In the genomic region with DNA sequence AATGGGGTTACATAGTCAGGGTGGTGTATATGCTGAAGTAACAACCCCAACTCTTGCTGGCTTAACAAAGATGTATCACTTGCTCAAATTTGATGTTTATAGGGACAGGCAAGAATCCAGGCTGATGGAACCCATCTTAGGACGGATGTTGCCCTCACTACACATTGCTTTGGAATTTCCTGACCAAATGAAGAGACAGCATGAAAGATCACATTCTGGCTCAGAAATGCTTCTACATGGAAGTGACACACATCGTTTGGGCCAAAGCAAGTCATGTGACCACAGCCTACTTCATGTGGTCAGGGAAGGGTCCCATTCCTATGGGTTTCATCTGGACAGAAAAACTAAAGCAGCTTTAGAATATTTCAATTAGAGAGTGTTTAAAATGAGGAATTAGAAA, we compare ENCODE assay signal across 27 cellular contexts.
"Had no signal": no experiment of that assay in that cellular context is flagged by ENCODE, and none has a peak within 500 bp of the region (broad histone marks: within the 10 kb centered on the region; RNA-seq: fewer than 3 reads in every experiment).

No MANE protein-coding gene starts in this region.

- H3K4me1 ChIP-seq: gastrocnemius medialis, left lung, psoas muscle, sigmoid colon, spleen, tibial nerve, upper lobe of left lung, vagina had no signal

- H3K4me3 ChIP-seq: gastrocnemius medialis, left lung, mucosa of descending colon, psoas muscle, sigmoid colon, skin epidermis, spleen, thoracic aorta, tibial nerve, upper lobe of left lung, vagina had no signal

- H3K27ac Mint-ChIP-seq: effector memory CD8-positive, alpha-beta T cell; mesothelial cell of epicardium; nephron progenitor cell; stimulated activated naive B cell treated with anti-CD40 and anti-IgM and Interleukin-4, amounts not matched to agents 10 μg/mL and 1 μg/mL and 100 μg/mL, for 72 hours; stimulated activated naive CD8-positive, alpha-beta T cell treated with anti-CD3 and anti-CD28 coated beads, Interleukin-15, Interleukin-2, amounts not matched to agents 100 ng/mL and 50 ng/mL, for 24 hours had no signal

- H3K9me3 ChIP-seq: gastrocnemius medialis, mucosa of descending colon, psoas muscle, thoracic aorta, upper lobe of left lung, vagina had no signal

- H3K27me3 ChIP-seq: gastrocnemius medialis, left lung, sigmoid colon, spleen, tibial nerve, upper lobe of left lung, vagina had no signal

- ATAC-seq: effector memory CD8-positive, alpha-beta T cell; gastrocnemius medialis; left cardiac atrium; left lung; mucosa of descending colon; psoas muscle; right cardiac atrium; stimulated activated naive B cell treated with anti-CD40 and anti-IgM and Interleukin-4, amounts not matched to agents 10 μg/mL and 1 μg/mL and 100 μg/mL, for 72 hours had no signal

- H3K36me3 Mint-ChIP-seq: mesothelial cell of epicardium; naive B cell; stimulated activated naive B cell treated with anti-CD40 and anti-IgM and Interleukin-4, amounts not matched to agents 10 μg/mL and 1 μg/mL and 100 μg/mL, for 72 hours had no signal

- H3K27ac ChIP-seq: gastrocnemius medialis, left lung, psoas muscle, sigmoid colon, skin epidermis, spleen, thoracic aorta, tibial nerve, upper lobe of left lung, vagina had no signal

- DNase-seq: cortex of kidney; effector memory CD8-positive, alpha-beta T cell; foreskin fibroblast; gastrocnemius medialis; head of caudate nucleus; left cardiac atrium; left lung; mesenchymal stem cell; mucosa of descending colon; naive B cell; nephron progenitor cell; nucleus accumbens; posterior cingulate gyrus; psoas muscle; right cardiac atrium; sigmoid colon; spleen; stimulated activated CD4-positive, alpha-beta T cell treated with anti-CD3 and anti-CD28 coated beads, Interleukin-15, amount 100 ng/mL, for 24 hours; stimulated activated CD4-positive, alpha-beta T cell treated with anti-CD3 and anti-CD28 coated beads, Interleukin-2, amount 100 ng/mL, for 48 hours; stimulated activated naive B cell treated with anti-CD40 and anti-IgM and Interleukin-4, amounts not matched to agents 10 μg/mL and 1 μg/mL and 100 μg/mL, for 72 hours; upper lobe of left lung had no signal

- H3K27me3 Mint-ChIP-seq: naive B cell; stimulated activated naive B cell treated with anti-CD40 and anti-IgM and Interleukin-4, amounts not matched to agents 10 μg/mL and 1 μg/mL and 100 μg/mL, for 72 hours; stimulated activated naive CD8-positive, alpha-beta T cell treated with anti-CD3 and anti-CD28 coated beads, Interleukin-15, Interleukin-2, amounts not matched to agents 100 ng/mL and 50 ng/mL, for 24 hours had no signal

- H3K36me3 ChIP-seq: gastrocnemius medialis, left lung, sigmoid colon, spleen, thoracic aorta, tibial nerve, upper lobe of left lung, vagina had no signal

- H3K4me1 Mint-ChIP-seq: mesothelial cell of epicardium; naive B cell; nephron progenitor cell; stimulated activated naive B cell treated with anti-CD40 and anti-IgM and Interleukin-4, amounts not matched to agents 10 μg/mL and 1 μg/mL and 100 μg/mL, for 72 hours had no signal

- H3K4me3 Mint-ChIP-seq: effector memory CD8-positive, alpha-beta T cell; mesothelial cell of epicardium; naive B cell; nephron progenitor cell; stimulated activated naive B cell treated with anti-CD40 and anti-IgM and Interleukin-4, amounts not matched to agents 10 μg/mL and 1 μg/mL and 100 μg/mL, for 72 hours; stimulated activated naive CD8-positive, alpha-beta T cell treated with anti-CD3 and anti-CD28 coated beads, Interleukin-15, Interleukin-2, amounts not matched to agents 100 ng/mL and 50 ng/mL, for 24 hours had no signal
